In genomic region chr20:37392441-37393195, GRCh38 we compare ENCODE assay signal across 10 cellular contexts. TPM values are rescaled to one million over a fixed set of nuclear protein-coding genes. Genes with fewer than 3 reads are reported as not detected.
DNase-seq lines count a peak whose midpoint lies in the region; ATAC-seq and TF ChIP-seq lines count a peak whose summit lies in the region.
"Had no signal": no experiment of that assay in that cellular context is flagged by ENCODE, and none has a peak within 500 bp of the region (broad histone marks: within the 10 kb centered on the region; RNA-seq: fewer than 3 reads in every experiment).

No MANE protein-coding gene starts in this region.

- 86 to 93% methylated on average over 5 to 13 of the region's 16 CpGs for WGBS in gastroesophageal sphincter (ENCODE audit: low coverage in 1 of 2), 2 donors

- peaks cover 9% of the 10 kb centered on the region for H3K36me3 ChIP-seq in PC-3 (ENCODE audit: low read depth, low read length)
- peaks cover 1% of the 10 kb centered on the region for H3K36me3 ChIP-seq in fibroblast of lung (ENCODE audit: control insufficient read depth, insufficient read depth, low read length)
- peaks cover 0 to 99% of the 10 kb centered on the region in 2 donors for H3K36me3 ChIP-seq in gastroesophageal sphincter

- TF ChIP-seq POLR2A in gastroesophageal sphincter (IDR thresholded peaks at IDR 0.05), result no peak

- TF ChIP-seq EP300 in gastroesophageal sphincter (IDR thresholded peaks at IDR 0.05), result no peak

- H3K4me2 ChIP-seq in PC-3 (ENCODE audit: low read length) (no peak overlapping the region), fibroblast of lung (ENCODE audit: extremely low read depth, insufficient read depth, low read length) (no peak overlapping the region)

- H4K20me1 ChIP-seq in PC-3 (ENCODE audit: low read length) (no peaks in the 10 kb centered on the region), fibroblast of lung (ENCODE audit: control insufficient read depth, extremely low read depth, insufficient read depth, low read length) (no peaks in the 10 kb centered on the region)

- POLR2A ChIA-PET in PC-3 (lab: Charles Lee; ENCODE audit: unreplicated experiment), result no interaction called here

- intact Hi-C loops in PC-3 (cut with micrococcal nuclease), result no loop called here

- no TSS peak for BruUV-seq in PC-3 (replicated peaks; lab: Mats Ljungman, UMichigan)

- H3K9me3 ChIP-seq in PC-3 (ENCODE audit: low read length) (no peaks in the 10 kb centered on the region), fibroblast of lung (ENCODE audit: control insufficient read depth, insufficient read depth, low read depth, low read length) (no peaks in the 10 kb centered on the region), gastroesophageal sphincter (no peaks in the 10 kb centered on the region)

- no peak overlapping the region for H3K4me3 ChIP-seq in PC-3 (ENCODE audit: low read length)
- no peak overlapping the region for H3K4me3 ChIP-seq in fibroblast of lung (replicated peaks in 1 of 4; ENCODE audit: control extremely low read depth in 1 of 4, insufficient read depth in 1 of 4, low read depth in 3 of 4, low read length in 4 of 4)
- no peak overlapping the region for H3K4me3 ChIP-seq in gastroesophageal sphincter

- H3K4me1 ChIP-seq in PC-3 (ENCODE audit: insufficient read depth, low read length), result no peaks in the 10 kb centered on the region
- H3K4me1 ChIP-seq in fibroblast of lung (ENCODE audit: control insufficient read depth, extremely low read depth, insufficient read depth, low read length), result no peaks in the 10 kb centered on the region
- peaks cover 0 to 38% (median 10%) of the 10 kb centered on the region in 3 donors for H3K4me1 ChIP-seq in gastroesophageal sphincter

- DNase-seq in stimulated activated CD4-positive, alpha-beta T cell treated with anti-CD3 and anti-CD28 coated beads, Interleukin-4, amount 100 ng/mL, for 24 hours, result peak; percentile 16
- no peak for DNase-seq in stimulated activated CD4-positive, alpha-beta T cell treated with anti-CD3 and anti-CD28 coated beads, Interleukin-4, amount 100 ng/mL, for 1 hour
- DNase-seq in PC-3 (peak; percentile 27), fibroblast of lung (ENCODE audit: low read depth in 2 of 2) (no peak), KG1 (lab: John Stamatoyannopoulos, UW) (no peak), NCI-H526 treated with DMSO at 0.1 percent for 48 hours (lab: John Stamatoyannopoulos, UW) (no peak)
- DNase-seq: activated gamma-delta T cell treated with Interleukin-2 at 50 U/mL for 16 hours, NCI-H1436 treated with DMSO at 0.1 percent for 48 hours had no signal

- no peaks in the 10 kb centered on the region for H3F3A ChIP-seq in PC-3 (ENCODE audit: low read length, unreplicated experiment)

- ATAC-seq in PC-3 (no peak; the same call in 1 of the 2 replicates), gastroesophageal sphincter (no peak), HG03469 (IDR thresholded peaks at IDR 0.05; ENCODE audit: unreplicated experiment) (no peak)

- CTCF ChIA-PET in PC-3 (lab: Charles Lee), result no interaction called here

- H3K9me2 ChIP-seq in PC-3 (replicated peaks; ENCODE audit: low read length), result no peaks in the 10 kb centered on the region

- H3K27me3 ChIP-seq in PC-3 (ENCODE audit: low read length) (no peaks in the 10 kb centered on the region), fibroblast of lung (ENCODE audit: control insufficient read depth, insufficient read depth, low read length) (no peaks in the 10 kb centered on the region), gastroesophageal sphincter (no peaks in the 10 kb centered on the region)

- H3K27ac ChIP-seq in PC-3 (ENCODE audit: low read length) (no peak overlapping the region), fibroblast of lung (ENCODE audit: insufficient read depth, low read length) (no peak overlapping the region), gastroesophageal sphincter (no peak overlapping the region)

- no peaks in the 10 kb centered on the region for H3K79me2 ChIP-seq in PC-3 (ENCODE audit: low read length)
- H3K79me2 ChIP-seq in fibroblast of lung (ENCODE audit: control insufficient read depth, insufficient read depth, low read length), result no peaks in the 10 kb centered on the region

- no peak overlapping the region for H3K9ac ChIP-seq in PC-3 (ENCODE audit: low read length)
- no peak overlapping the region for H3K9ac ChIP-seq in fibroblast of lung (ENCODE audit: insufficient read depth, low read length)

- H2AFZ ChIP-seq in PC-3 (ENCODE audit: low read length) (no peak overlapping the region), fibroblast of lung (ENCODE audit: low read length) (no peak overlapping the region)

- peak; percentile 57 for TF ChIP-seq CTCF in PC-3 (conservative IDR thresholded peaks at IDR 0.05; ENCODE audit: low read depth, low read length)
- TF ChIP-seq CTCF in fibroblast of lung (conservative IDR thresholded peaks at IDR 0.05 in 1 of 2, IDR thresholded peaks at IDR 0.05 in 1 of 2; ENCODE audit: low read depth in 1 of 2, low read length in 2 of 2), result peak; percentile 29 to 38
- peak in 1 of 4 experiments; percentile 26 for TF ChIP-seq CTCF in gastroesophageal sphincter (IDR thresholded peaks at IDR 0.05)

RNA-seq across cellular contexts. Expression of gene SRC, which starts 46.7 kb away (rescaled TPM):
- 55.6 and 82.1 TPM in 2 replicates for total RNA-seq in PC-3 (2014; rRNA removed)
- 12.3 and 20.3 TPM in 2 replicates for total RNA-seq in fibroblast of lung
- polyA plus RNA-seq in fibroblast of lung, result 17.8 and 18.6 TPM in 2 replicates
- 17.6 and 20.6 TPM in 2 replicates for polyA plus RNA-seq in fibroblast of lung (2012)
- polyA minus RNA-seq in fibroblast of lung (ENCODE audit: low replicate concordance), result 75.3 and 83.3 TPM in 2 replicates
- 10 to 100 TPM; 30.6 to 54.7 (median 45.0) TPM for total RNA-seq in gastroesophageal sphincter

Comparison
In these comparisons a context has a peak if more than half of its experiments do, and no peak if none do; other contexts are left out.
1. DNase-seq: peak in stimulated activated CD4-positive, alpha-beta T cell treated with anti-CD3 and anti-CD28 coated beads, Interleukin-4, amount 100 ng/mL, for 24 hours (single experiment) and PC-3 (single experiment); none in stimulated activated CD4-positive, alpha-beta T cell treated with anti-CD3 and anti-CD28 coated beads, Interleukin-4, amount 100 ng/mL, for 1 hour (single experiment), fibroblast of lung (0 of 2), KG1 (single experiment) and NCI-H526 treated with DMSO at 0.1 percent for 48 hours (single experiment).